Comparison of ENCODE assay signal across 22 cellular contexts in the genomic region with DNA sequence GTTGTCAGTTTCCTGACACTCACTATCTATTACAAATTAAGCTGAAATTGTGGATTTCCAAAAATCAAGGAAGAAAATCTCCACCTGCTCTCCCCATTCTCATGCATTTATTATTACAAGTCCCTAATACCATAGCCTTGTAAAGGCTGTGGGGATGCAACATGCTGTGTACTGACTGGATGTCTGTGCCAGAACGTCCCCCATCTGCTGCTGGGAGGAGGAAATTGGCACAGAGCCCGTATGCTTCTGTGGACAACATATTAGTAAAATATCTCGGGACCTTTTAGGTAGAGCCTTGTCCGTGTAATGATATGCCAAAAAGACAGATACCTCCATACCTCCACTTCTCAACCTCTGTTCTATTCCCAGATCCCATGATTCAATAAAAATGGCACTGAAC.
DNase-seq lines count a peak whose midpoint lies in the region; TF ChIP-seq lines count a peak whose summit lies in the region.
"Had no signal": no experiment of that assay in that cellular context is flagged by ENCODE, and none has a peak within 500 bp of the region (broad histone marks: within the 10 kb centered on the region; RNA-seq: fewer than 3 reads in every experiment).

No MANE protein-coding gene starts in this region.

- H3K36me3 ChIP-seq in mammary epithelial cell (ENCODE audit: insufficient read depth, low read length), result no peaks in the 10 kb centered on the region
- H3K36me3 ChIP-seq: SJCRH30 had no signal

- no peak overlapping the region for H3K4me3 Mint-ChIP-seq in osteocyte (ENCODE audit: unreplicated experiment)
- H3K4me3 Mint-ChIP-seq: activated CD4-positive, alpha-beta T cell treated with anti-CD3 and anti-CD28 coated beads for 36 hours; activated naive CD4-positive, alpha-beta T cell treated with anti-CD3 and anti-CD28 coated beads, Interleukin-2, amount 50 U/mL, for 24 hours; activated T-cell treated with anti-CD3 and anti-CD28 coated beads, Interleukin-2, amount 50 U/mL, for 72 hours; immature natural killer cell; nephron progenitor cell had no signal

- no TSS peak for BruUV-seq in mammary epithelial cell (replicated peaks; lab: Mats Ljungman, UMichigan)

- H3K4me2 ChIP-seq in mammary epithelial cell (ENCODE audit: insufficient read depth, low read depth, low read length), result no peak overlapping the region
- H3K4me2 ChIP-seq: hepatocyte had no signal

- CTCF ChIA-PET in mammary epithelial cell (lab: Charles Lee; ENCODE audit: low non-redundant PET), result no interaction called here

- intact Hi-C loops in mammary epithelial cell (cut with micrococcal nuclease), result no loop called here

- no peaks in the 10 kb centered on the region for H3K9me3 Mint-ChIP-seq in osteocyte (ENCODE audit: unreplicated experiment)
- H3K9me3 Mint-ChIP-seq: activated naive CD4-positive, alpha-beta T cell treated with anti-CD3 and anti-CD28 coated beads, Interleukin-2, amount 50 U/mL, for 24 hours; immature natural killer cell had no signal

- peaks cover 33% of the 10 kb centered on the region for H3K4me1 Mint-ChIP-seq in osteocyte (ENCODE audit: unreplicated experiment)
- H3K4me1 Mint-ChIP-seq: activated CD4-positive, alpha-beta T cell treated with anti-CD3 and anti-CD28 coated beads for 36 hours; activated naive CD4-positive, alpha-beta T cell treated with anti-CD3 and anti-CD28 coated beads, Interleukin-2, amount 50 U/mL, for 24 hours had no signal

- H3K27me3 Mint-ChIP-seq in osteocyte (ENCODE audit: unreplicated experiment), result no peaks in the 10 kb centered on the region
- H3K27me3 Mint-ChIP-seq: activated CD4-positive, alpha-beta T cell treated with anti-CD3 and anti-CD28 coated beads for 36 hours; activated naive CD4-positive, alpha-beta T cell treated with anti-CD3 and anti-CD28 coated beads, Interleukin-2, amount 50 U/mL, for 24 hours; progenitor cell of endocrine pancreas had no signal

- in situ Hi-C loops in mammary epithelial cell (cut with MboI; ENCODE audit: low sequenced_read_pairs in 2 of 2), result no loop called here

- no peak overlapping the region for H3K9ac ChIP-seq in mammary epithelial cell (ENCODE audit: insufficient read depth, low read length)

- no peaks in the 10 kb centered on the region for H4K20me1 ChIP-seq in mammary epithelial cell (ENCODE audit: insufficient read depth, low read length)

- peaks cover 10% of the 10 kb centered on the region for H3K36me3 Mint-ChIP-seq in osteocyte (ENCODE audit: unreplicated experiment)
- H3K36me3 Mint-ChIP-seq: activated naive CD4-positive, alpha-beta T cell treated with anti-CD3 and anti-CD28 coated beads, Interleukin-2, amount 50 U/mL, for 24 hours had no signal

- DNase-seq in NCI-H524 (lab: John Stamatoyannopoulos, UW) (peak; percentile 58 to 78), NCI-H524 treated with DMSO at 0.1 percent for 48 hours (lab: John Stamatoyannopoulos, UW) (no peak), NCI-H1092 (lab: John Stamatoyannopoulos, UW) (peak; percentile 32), NCI-H82 treated with DMSO at 0.1 percent for 48 hours (lab: John Stamatoyannopoulos, UW; ENCODE audit: unreplicated experiment) (peak; percentile 5), osteocyte (ENCODE audit: extremely low spot score, unreplicated experiment) (no peak), mammary epithelial cell (no peak)
- no peak for DNase-seq in activated naive CD4-positive, alpha-beta T cell (lab: John Stamatoyannopoulos, UW)
- no peak for DNase-seq in activated CD4-positive, alpha-beta T cell treated with anti-CD3 and anti-CD28 coated beads, Interleukin-2, amount 50 U/mL, for 4 hours
- DNase-seq: activated CD4-positive, alpha-beta T cell treated with anti-CD3 and anti-CD28 coated beads for 36 hours; activated T-cell treated with anti-CD3 and anti-CD28 coated beads, Interleukin-2, amount 50 U/mL, for 72 hours; effector CD4-positive, alpha-beta T cell; foreskin melanocyte; immature natural killer cell; KBM-7; left ventricle myocardium superior; midbrain; NCI-H187 treated with DMSO at 0.1 percent for 48 hours; nephron progenitor cell had no signal

- no peak overlapping the region for H2AFZ ChIP-seq in mammary epithelial cell (ENCODE audit: low read depth, low read length)
- H2AFZ ChIP-seq: hepatocyte had no signal

- H3K4me1 ChIP-seq in mammary epithelial cell (ENCODE audit: insufficient read depth, low read length), result peaks cover 8% of the 10 kb centered on the region

- no peaks in the 10 kb centered on the region for H3K27me3 ChIP-seq in mammary epithelial cell (ENCODE audit: insufficient read depth, low read length)
- H3K27me3 ChIP-seq: hepatocyte, SJCRH30 had no signal

- H3K4me3 ChIP-seq in mammary epithelial cell (replicated peaks in 1 of 3; ENCODE audit: insufficient read depth in 1 of 3, low read depth in 2 of 3, low read length in 3 of 3), result no peak overlapping the region
- H3K4me3 ChIP-seq: hepatocyte, SJCRH30 had no signal

- H3K79me2 ChIP-seq in mammary epithelial cell (ENCODE audit: insufficient read depth, low read length), result peaks cover 4% of the 10 kb centered on the region

- no peak overlapping the region for H3K27ac ChIP-seq in mammary epithelial cell (ENCODE audit: insufficient read depth, low read depth, low read length)
- H3K27ac ChIP-seq: hepatocyte, SJCRH30 had no signal

- no peaks in the 10 kb centered on the region for H3K9me3 ChIP-seq in mammary epithelial cell (replicated peaks; ENCODE audit: insufficient read depth, low read length)
- H3K9me3 ChIP-seq: SJCRH30 had no signal

- peak overlapping the region; percentile 45 for H3K27ac Mint-ChIP-seq in osteocyte (ENCODE audit: unreplicated experiment)
- H3K27ac Mint-ChIP-seq: activated CD4-positive, alpha-beta T cell treated with anti-CD3 and anti-CD28 coated beads for 36 hours; activated naive CD4-positive, alpha-beta T cell treated with anti-CD3 and anti-CD28 coated beads, Interleukin-2, amount 50 U/mL, for 24 hours; activated T-cell treated with anti-CD3 and anti-CD28 coated beads, Interleukin-2, amount 50 U/mL, for 72 hours; nephron progenitor cell; progenitor cell of endocrine pancreas had no signal

- 73% methylated on average over 4 of the region's 4 CpGs for WGBS in mammary epithelial cell (ENCODE audit: low coverage, missing lambda C conversion rate)

- no peak for TF ChIP-seq CTCF in osteocyte (IDR thresholded peaks at IDR 0.05)
- no peak for TF ChIP-seq CTCF in mammary epithelial cell (conservative IDR thresholded peaks at IDR 0.05 in 1 of 2, IDR thresholded peaks at IDR 0.05 in 1 of 2; ENCODE audit: extremely low read depth in 1 of 2, insufficient read depth in 1 of 2, low read depth in 1 of 2, low read length in 2 of 2)

- dilution Hi-C loops in mammary epithelial cell (cut with HindIII; ENCODE audit: low sequenced_read_pairs), result no loop called here

Comparison
In these comparisons a context has a peak if more than half of its experiments do, and no peak if none do; other contexts are left out.
1. DNase-seq: peak in NCI-H524 (2 of 2), NCI-H1092 (single experiment) and NCI-H82 treated with DMSO at 0.1 percent for 48 hours (single experiment); none in NCI-H524 treated with DMSO at 0.1 percent for 48 hours (single experiment), osteocyte (single experiment), activated naive CD4-positive, alpha-beta T cell (0 of 4), mammary epithelial cell (single experiment) and activated CD4-positive, alpha-beta T cell treated with anti-CD3 and anti-CD28 coated beads, Interleukin-2, amount 50 U/mL, for 4 hours (0 of 2).